In genomic region chr20:10609276-10609675, GRCh38 we compare ENCODE assay signal across 11 cellular contexts.
DNase-seq lines count a peak whose midpoint lies in the region; ATAC-seq and TF ChIP-seq lines count a peak whose summit lies in the region.
"Had no signal": no experiment of that assay in that cellular context is flagged by ENCODE, and none has a peak within 500 bp of the region (broad histone marks: within the 10 kb centered on the region; RNA-seq: fewer than 3 reads in every experiment).

No MANE protein-coding gene starts in this region.

- TF ChIP-seq CTCF in chondrocyte (IDR thresholded peaks at IDR 0.05) (no peak), lower lobe of right lung (IDR thresholded peaks at IDR 0.05) (no peak)

- ATAC-seq in lower lobe of right lung, result peak; percentile 23 to 36
- ATAC-seq in HG03442 (IDR thresholded peaks at IDR 0.05; ENCODE audit: unreplicated experiment), result no peak
- ATAC-seq: activated T-cell treated with anti-CD3 and anti-CD28 coated beads, Interleukin-2, amount 50 U/mL, for 4 hours had no signal

- H3K36me3 Mint-ChIP-seq in chondrocyte (ENCODE audit: low read depth), result peaks cover 4% of the 10 kb centered on the region

- H3K27me3 Mint-ChIP-seq in chondrocyte (ENCODE audit: low read depth), result no peaks in the 10 kb centered on the region

- H3K4me1 ChIP-seq in lower lobe of right lung (peaks cover 4% of the 10 kb centered on the region), stomach smooth muscle (ENCODE audit: control insufficient read depth, insufficient read depth, low read length) (peaks cover 3% of the 10 kb centered on the region)

- H3K4me1 Mint-ChIP-seq in chondrocyte (ENCODE audit: low read depth), result peaks cover 63% of the 10 kb centered on the region

- no peak overlapping the region for H3K9ac ChIP-seq in stomach smooth muscle (ENCODE audit: low read length in 2 of 2)
- H3K9ac ChIP-seq: neural progenitor cell had no signal

- H3K36me3 ChIP-seq in lower lobe of right lung (no peaks in the 10 kb centered on the region), stomach smooth muscle (ENCODE audit: control insufficient read depth in 2 of 2, insufficient read depth in 2 of 2, low read length in 2 of 2) (no peaks in the 10 kb centered on the region)
- H3K36me3 ChIP-seq: neural progenitor cell had no signal

- no peak overlapping the region for H3K4me3 ChIP-seq in lower lobe of right lung
- no peak overlapping the region for H3K4me3 ChIP-seq in stomach smooth muscle (ENCODE audit: low read length in 2 of 2)
- H3K4me3 ChIP-seq: neural progenitor cell had no signal

- H3K27ac ChIP-seq in lower lobe of right lung, result peak overlapping the region; percentile 61
- peak overlapping the region; percentile 71 for H3K27ac ChIP-seq in stomach smooth muscle (ENCODE audit: low read length)
- H3K27ac ChIP-seq: neural progenitor cell had no signal

- intact Hi-C loops in lower lobe of right lung (cut with DNase I), result no loop called here

- H3K27ac Mint-ChIP-seq in chondrocyte (ENCODE audit: unreplicated experiment), result peak overlapping the region; percentile 98
- H3K27ac Mint-ChIP-seq: neural progenitor cell had no signal

- no peaks in the 10 kb centered on the region for H3K9me3 ChIP-seq in lower lobe of right lung
- H3K9me3 ChIP-seq in stomach smooth muscle (ENCODE audit: control insufficient read depth in 2 of 2, low read length in 2 of 2), result no peaks in the 10 kb centered on the region

- H3K27me3 ChIP-seq in lower lobe of right lung (ENCODE audit: low read depth) (no peaks in the 10 kb centered on the region), stomach smooth muscle (ENCODE audit: control insufficient read depth in 1 of 2, insufficient read depth in 2 of 2, low read length in 2 of 2) (no peaks in the 10 kb centered on the region)
- H3K27me3 ChIP-seq: neural progenitor cell had no signal

- no peak overlapping the region for H3K4me3 Mint-ChIP-seq in chondrocyte (ENCODE audit: unreplicated experiment)
- H3K4me3 Mint-ChIP-seq: activated T-cell treated with anti-CD3 and anti-CD28 coated beads, Interleukin-2, amount 50 U/mL, for 4 hours; neural progenitor cell had no signal

- H3K9me3 Mint-ChIP-seq in chondrocyte (ENCODE audit: low read depth), result peaks cover 2% of the 10 kb centered on the region
- H3K9me3 Mint-ChIP-seq: activated T-cell treated with anti-CD3 and anti-CD28 coated beads, Interleukin-2, amount 50 U/mL, for 4 hours had no signal

- DNase-seq in GM04504 (ENCODE audit: low read depth) (peak; percentile 79), chondrocyte (ENCODE audit: low spot score) (no peak), lower lobe of right lung (no peak), NCI-H1694 treated with DMSO at 0.1 percent for 48 hours (lab: John Stamatoyannopoulos, UW) (no peak), GF-D8 (lab: John Stamatoyannopoulos, UW) (no peak), NCI-H2081 (lab: John Stamatoyannopoulos, UW) (no peak)
- DNase-seq: activated T-cell treated with anti-CD3 and anti-CD28 coated beads, Interleukin-2, amount 50 U/mL, for 4 hours; NCI-H2029 had no signal
